ENCODE assay signal across 9 cellular contexts in genomic region chr2:28358668-28359201, GRCh38. TPM values are rescaled to one million over a fixed set of nuclear protein-coding genes. Genes with fewer than 3 reads are reported as not detected.
DNase-seq lines count a peak whose midpoint lies in the region; ATAC-seq, FAIRE-seq and TF ChIP-seq lines count a peak whose summit lies in the region.
"Had no signal": no experiment of that assay in that cellular context is flagged by ENCODE, and none has a peak within 500 bp of the region (broad histone marks: within the 10 kb centered on the region; RNA-seq: fewer than 3 reads in every experiment).

No MANE protein-coding gene starts in this region.

- H3K9me1 ChIP-seq in endothelial cell of umbilical vein (replicated peaks; ENCODE audit: control insufficient read depth, extremely low read depth, insufficient read depth, low read length) = no peaks in the 10 kb centered on the region

- in situ Hi-C loops in HepG2 (cut with HindIII; ENCODE audit: extremely low pct_ligation_motif_present, low pct_unique_long_range_greater_than_20kb) = no loop called here
- in situ Hi-C loops in Panc1 (cut with HindIII; ENCODE audit: low pct_unique_long_range_greater_than_20kb, low sequenced_read_pairs) = no loop called here

- no peak for FAIRE-seq in HepG2 (lab: Jason Lieb, UNC)
- no peak for FAIRE-seq in endothelial cell of umbilical vein (lab: Jason Lieb, UNC)

- CTCF ChIA-PET in HepG2 (lab: Yijun Ruan, JAX; ENCODE audit: low intra/inter-chr PET ratio, low total read pairs) = no interaction called here
- CTCF ChIA-PET in Panc1 (lab: Charles Lee) = no interaction called here
- CTCF ChIA-PET in endothelial cell of umbilical vein (lab: Charles Lee) = interaction anchor here (1.2 kb wide), 1 partner anchor 16 kb away, joined by 4 read pairs; no protein-coding TSS in a partner anchor

- BruUV-seq in HepG2 (replicated peaks; lab: Mats Ljungman, UMichigan) = no TSS peak
- no TSS peak for BruUV-seq in Panc1 (replicated peaks; lab: Mats Ljungman, UMichigan)
- no TSS peak for BruUV-seq in endothelial cell of umbilical vein (replicated peaks; lab: Mats Ljungman, UMichigan)

- H3K4me1 ChIP-seq in HepG2 (ENCODE audit: insufficient read depth, low read length) = peaks cover 50% of the 10 kb centered on the region
- peaks cover 0 to 21% (median 10%) of the 10 kb centered on the region in 4 donors for H3K4me1 ChIP-seq in right lobe of liver
- no peaks in the 10 kb centered on the region; the same call in 1 of the 2 replicates for H3K4me1 ChIP-seq in Panc1 (ENCODE audit: control insufficient read depth, insufficient read depth, low read length)
- H3K4me1 ChIP-seq in endothelial cell of umbilical vein (ENCODE audit: control insufficient read depth, extremely low read depth, insufficient read depth, low read length) = peaks cover 37% of the 10 kb centered on the region

- H3K79me2 ChIP-seq in HepG2 (ENCODE audit: insufficient read depth, low read length) (no peaks in the 10 kb centered on the region), endothelial cell of umbilical vein (ENCODE audit: control insufficient read depth, insufficient read depth, low read length) (no peaks in the 10 kb centered on the region)

- H3K9me3 ChIP-seq in HepG2 (ENCODE audit: low read length) (no peaks in the 10 kb centered on the region), right lobe of liver (no peaks in the 10 kb centered on the region), Panc1 (ENCODE audit: control insufficient read depth, insufficient read depth, low read depth, low read length) (no peaks in the 10 kb centered on the region), endothelial cell of umbilical vein (replicated peaks; ENCODE audit: control insufficient read depth, insufficient read depth, low read length) (no peaks in the 10 kb centered on the region)

- dilution Hi-C loops in endothelial cell of umbilical vein (cut with MboI; ENCODE audit: extremely low pct_ligation_motif_present, low sequenced_read_pairs) = no loop called here

- TF ChIP-seq POLR2A in HepG2 (IDR thresholded peaks at IDR 0.05; ENCODE audit: insufficient read depth in 1 of 2, low read depth in 2 of 2, low read length in 2 of 2) (no peak), right lobe of liver (IDR thresholded peaks at IDR 0.05) (no peak), endothelial cell of umbilical vein (IDR thresholded peaks at IDR 0.05; ENCODE audit: low read depth, low read length) (no peak)

- H3K4me2 ChIP-seq in HepG2 (ENCODE audit: low read depth, low read length) (peak overlapping the region; percentile 83), endothelial cell of umbilical vein (ENCODE audit: insufficient read depth, low read length) (no peak overlapping the region)

- no peak for TF ChIP-seq EP300 in HepG2 (IDR thresholded peaks at IDR 0.05; ENCODE audit: low read depth in 2 of 2, low read length in 2 of 2)
- no peak for TF ChIP-seq EP300 in HepG2 (CRISPR knock-in tag; IDR thresholded peaks at IDR 0.05; ENCODE audit: borderline replicate concordance)

- H3K4me3 ChIP-seq in HepG2 (replicated peaks in 1 of 3; ENCODE audit: insufficient read depth in 1 of 3, low read depth in 2 of 3, low read length in 3 of 3) (peak overlapping the region in 2 of 3 experiments; percentile 2 to 54; a peak in 2 of 6 replicates), right lobe of liver (no peak overlapping the region), Panc1 (ENCODE audit: low read depth in 2 of 2, low read length in 2 of 2) (no peak overlapping the region), endothelial cell of umbilical vein (replicated peaks in 1 of 3; ENCODE audit: insufficient read depth in 1 of 3, low read depth in 1 of 3, low read length in 3 of 3) (no peak overlapping the region)

- peak; percentile 7; the same call in 2 of the 3 replicates for ATAC-seq in HepG2
- ATAC-seq in right lobe of liver = no peak
- ATAC-seq in Panc1 = 0 out of 2 replicates have a peak, but pooled peaks have one; percentile 2
- no peak for ATAC-seq in GM21825 (IDR thresholded peaks at IDR 0.05; ENCODE audit: unreplicated experiment)
- ATAC-seq in HG02763 (IDR thresholded peaks at IDR 0.05; ENCODE audit: unreplicated experiment) = no peak
- ATAC-seq in GM18520 (IDR thresholded peaks at IDR 0.05; ENCODE audit: unreplicated experiment) = no peak
- ATAC-seq: Right ventricle myocardium inferior had no signal

- no peak for TF ChIP-seq RAD21 in HepG2 (CRISPR knock-in tag; IDR thresholded peaks at IDR 0.05)

- POLR2A ChIA-PET in HepG2 (lab: Yijun Ruan, JAX) = no interaction called here
- POLR2A ChIA-PET in Panc1 (lab: Charles Lee) = interaction anchor here (1.1 kb wide), 1 partner anchor 26 kb away, joined by 3 read pairs; no protein-coding TSS in a partner anchor
- POLR2A ChIA-PET in endothelial cell of umbilical vein (lab: Charles Lee) = no interaction called here

- peaks cover 0 to 19% of the 10 kb centered on the region in 2 experiments for H3K27me3 ChIP-seq in HepG2 (ENCODE audit: control insufficient read depth in 1 of 2, insufficient read depth in 2 of 2, low read length in 2 of 2)
- no peaks in the 10 kb centered on the region for H3K27me3 ChIP-seq in right lobe of liver
- no peaks in the 10 kb centered on the region for H3K27me3 ChIP-seq in Panc1 (ENCODE audit: control insufficient read depth, insufficient read depth, low read length)
- no peaks in the 10 kb centered on the region for H3K27me3 ChIP-seq in endothelial cell of umbilical vein (ENCODE audit: control insufficient read depth in 2 of 2, insufficient read depth in 2 of 2, low read length in 2 of 2)

- no peak overlapping the region for H3K27ac ChIP-seq in HepG2 (ENCODE audit: extremely low read length, insufficient read depth, low read length)
- H3K27ac ChIP-seq in right lobe of liver = peak overlapping the region in 1 of 3 donors; percentile 29
- H3K27ac ChIP-seq in Panc1 (ENCODE audit: low read length) = 0 out of 2 replicates have a peak overlapping the region, but pooled peaks have one; percentile 39
- peak overlapping the region; percentile 42 for H3K27ac ChIP-seq in endothelial cell of umbilical vein (ENCODE audit: insufficient read depth, low read depth, low read length)

- intact Hi-C loops in HepG2 (cut with micrococcal nuclease; ENCODE audit: unreplicated experiment) (loop anchor here (5.0 kb wide), 1 partner anchor 34 kb away; the partner anchor contains the start of gene FOSL2), right lobe of liver (cut with DNase I) (no loop called here), Panc1 (cut with micrococcal nuclease; ENCODE audit: unreplicated experiment) (no loop called here), endothelial cell of umbilical vein (cut with micrococcal nuclease) (loop anchor here (1.0 kb wide), 1 partner anchor 29 kb away; no protein-coding TSS in a partner anchor), posterior vena cava (cut with DNase I) (no loop called here)

- H4K20me1 ChIP-seq in HepG2 (ENCODE audit: insufficient read depth, low read length) (no peaks in the 10 kb centered on the region), endothelial cell of umbilical vein (replicated peaks; ENCODE audit: control insufficient read depth, extremely low read depth, insufficient read depth, low read length) (no peaks in the 10 kb centered on the region)

- DNase-seq in HepG2 (ENCODE audit: low spot score) = no peak
- no peak for DNase-seq in right lobe of liver
- DNase-seq in Panc1 (ENCODE audit: low read depth, low spot score) = no peak
- DNase-seq in endothelial cell of umbilical vein (ENCODE audit: low read depth, low spot score) = no peak
- DNase-seq in posterior vena cava (ENCODE audit: low spot score) = no peak

- H2AFZ ChIP-seq in HepG2 (ENCODE audit: low read length) (no peak overlapping the region), endothelial cell of umbilical vein (ENCODE audit: low read depth, low read length) (no peak overlapping the region)

- H3K9ac ChIP-seq in HepG2 (ENCODE audit: insufficient read depth, low read depth, low read length) (peak overlapping the region; percentile 38; the same call in 1 of the 2 replicates), endothelial cell of umbilical vein (replicated peaks; ENCODE audit: extremely low read depth, insufficient read depth, low read length) (peak overlapping the region; percentile 8)

- whole genome bisulfite sequencing in HepG2 (ENCODE audit: low lambda C conversion rate) = 37% methylated on average over 7 of the region's 7 CpGs
- WGBS in right lobe of liver (ENCODE audit: insufficient coverage, low coverage, low lambda C conversion rate, missing lambda C conversion rate) = no CpG with 5 or more reads among the region's 7 CpGs

- no peak for TF ChIP-seq CTCF in HepG2 (CRISPR knock-in tag; IDR thresholded peaks at IDR 0.05)
- TF ChIP-seq CTCF in right lobe of liver (IDR thresholded peaks at IDR 0.05) = no peak
- TF ChIP-seq CTCF in Panc1 (IDR thresholded peaks at IDR 0.05) = no peak
- no peak for TF ChIP-seq CTCF in endothelial cell of umbilical vein (IDR thresholded peaks at IDR 0.05; ENCODE audit: extremely low read depth in 1 of 2, insufficient read depth in 1 of 2, low read depth in 1 of 2, low read length in 2 of 2)

- no peaks in the 10 kb centered on the region for H3K36me3 ChIP-seq in HepG2 (replicated peaks in 1 of 2; ENCODE audit: control insufficient read depth in 1 of 2, insufficient read depth in 2 of 2, low read length in 2 of 2)
- H3K36me3 ChIP-seq in right lobe of liver = no peaks in the 10 kb centered on the region
- H3K36me3 ChIP-seq in Panc1 (ENCODE audit: control insufficient read depth, insufficient read depth, low read length) = no peaks in the 10 kb centered on the region
- H3K36me3 ChIP-seq in endothelial cell of umbilical vein (ENCODE audit: control insufficient read depth in 2 of 2, extremely low read depth in 1 of 2, insufficient read depth in 2 of 2, low read length in 2 of 2) = no peaks in the 10 kb centered on the region

RNA-seq across cellular contexts. Expression of gene FOSL2, which starts 33.9 kb away (rescaled TPM):
- total RNA-seq in HepG2 (2016; rRNA removed; fragmentation: Illumina TruSeq; extraction: Trizol) (2.3 and 3.4 TPM in 2 replicates), right lobe of liver (10 to 100 TPM in 4 of 6 experiments, 1 to 10 TPM in 2; 8.1 to 70.7 (median 14.9) TPM), Panc1 (2021; ENCODE audit: unreplicated experiment) (29.0 TPM), endothelial cell of umbilical vein (83.7 and 85.3 TPM in 2 replicates), posterior vena cava (100 to 1,000 TPM; 105 to 141 TPM)
- total RNA-seq in HepG2 (2016; cell fraction: cytosol; rRNA removed; fragmentation: Illumina TruSeq; extraction: Trizol; ENCODE audit: low read depth) = 0.53 and 0.61 TPM in 2 replicates
- 2.2 and 4.1 TPM in 2 replicates for total RNA-seq in HepG2 (2016; cell fraction: insoluble cytoplasmic fraction; rRNA removed; fragmentation: Illumina TruSeq; extraction: Trizol)
- 1.3 and 1.4 TPM in 2 replicates for total RNA-seq in HepG2 (2016; cell fraction: membrane; rRNA removed; fragmentation: Illumina TruSeq; extraction: Trizol)
- 3.7 and 5.1 TPM in 2 replicates for total RNA-seq in HepG2 (2016; cell fraction: nucleus; rRNA removed; fragmentation: Illumina TruSeq; extraction: Trizol)
- polyA plus RNA-seq in HepG2 (2011; rRNA removed) (18.1 and 20.1 TPM in 2 replicates), endothelial cell of umbilical vein (43.9 and 45.2 TPM in 2 replicates)
- polyA plus RNA-seq in HepG2 (2011; cell fraction: cytosol; rRNA removed) = 10.9 and 11.2 TPM in 2 replicates
- polyA plus RNA-seq in HepG2 (2011; cell fraction: nucleus; rRNA removed) = 37.0 and 47.3 TPM in 2 replicates
- polyA plus RNA-seq in HepG2 (2012) = 25.1 and 31.2 TPM in 2 replicates
- 0.21 and 0.26 TPM in 2 replicates for polyA plus RNA-seq in HepG2 (2016; cell fraction: cytosol; fragmentation: Illumina TruSeq; extraction: Trizol; ENCODE audit: low read depth)
- polyA plus RNA-seq in HepG2 (2016; cell fraction: insoluble cytoplasmic fraction; fragmentation: Illumina TruSeq; extraction: Trizol; ENCODE audit: low read depth) = 2.0 and 2.4 TPM in 2 replicates
- 0.46 and 0.51 TPM in 2 replicates for polyA plus RNA-seq in HepG2 (2016; cell fraction: membrane; fragmentation: Illumina TruSeq; extraction: Trizol; ENCODE audit: low read depth)
- polyA plus RNA-seq in HepG2 (2016; cell fraction: nucleus; fragmentation: Illumina TruSeq; extraction: Trizol; ENCODE audit: insufficient read depth, low read depth) = 3.9 and 4.9 TPM in 2 replicates
- polyA minus RNA-seq in HepG2 (2011; rRNA and poly(A)+ RNA removed; ENCODE audit: low replicate concordance) = 62.9 and 84.8 TPM in 2 replicates
- 27.1 and 28.7 TPM in 2 replicates for polyA minus RNA-seq in HepG2 (2011; cell fraction: cytosol; rRNA and poly(A)+ RNA removed)
- 47.9 and 53.6 TPM in 2 replicates for polyA minus RNA-seq in HepG2 (2011; cell fraction: nucleus; rRNA and poly(A)+ RNA removed)
- polyA plus RNA-seq in Panc1 (2012; ENCODE audit: insufficient read length) = 34.9 TPM
- polyA plus RNA-seq in endothelial cell of umbilical vein (2011; cell fraction: cytosol; rRNA removed) = 36.0 and 46.5 TPM in 2 replicates
- 94.5 and 112 TPM in 2 replicates for polyA plus RNA-seq in endothelial cell of umbilical vein (2011; cell fraction: nucleus; rRNA removed)
- 45.7 and 56.4 TPM in 2 replicates for polyA plus RNA-seq in endothelial cell of umbilical vein (2012)
- 94.9 and 98.0 TPM in 2 replicates for polyA minus RNA-seq in endothelial cell of umbilical vein
- 59.2 TPM for polyA minus RNA-seq in endothelial cell of umbilical vein (2011; cell fraction: cytosol; rRNA and poly(A)+ RNA removed)
- 84.0 and 105 TPM in 2 replicates for polyA minus RNA-seq in endothelial cell of umbilical vein (2011; cell fraction: nucleus; rRNA and poly(A)+ RNA removed)

Comparison
In these comparisons a context has a peak if more than half of its experiments do, and no peak if none do; other contexts are left out.
1. ATAC-seq: peak in HepG2 (single experiment) and Panc1 (single experiment); none in right lobe of liver (0 of 4), GM21825 (single experiment), HG02763 (single experiment) and GM18520 (single experiment).
2. H3K4me3 ChIP-seq: peak in HepG2 (2 of 3); none in right lobe of liver (0 of 3), Panc1 (0 of 2) and endothelial cell of umbilical vein (0 of 3).
3. intact Hi-C loops: an anchor here in HepG2 (5.0 kb wide) and endothelial cell of umbilical vein (1.0 kb wide); none called in right lobe of liver, Panc1 and posterior vena cava.